Comparison of ENCODE assay signal across 25 cellular contexts in genomic region chr15:95804484-95804883, GRCh38.
"Had no signal": no experiment of that assay in that cellular context is flagged by ENCODE, and none has a peak within 500 bp of the region (broad histone marks: within the 10 kb centered on the region; RNA-seq: fewer than 3 reads in every experiment).

No MANE protein-coding gene starts in this region.

- H3K36me3 Mint-ChIP-seq: activated naive CD8-positive, alpha-beta T cell treated with anti-CD3 and anti-CD28 coated beads, Interleukin-2, amount 10 ng/mL, durations not matched to agents 7 days and 5 days; brain had no signal

- H3K27me3 ChIP-seq: adrenal gland, ascending aorta, SJSA1 had no signal

- H3K36me3 ChIP-seq: adrenal gland, ascending aorta, SJSA1 had no signal

- H3K4me3 Mint-ChIP-seq: activated CD8-positive, alpha-beta T cell treated with anti-CD3 and anti-CD28 coated beads, Interleukin-2, amount 10 ng/mL, durations not matched to agents 7 days and 5 days; activated naive CD8-positive, alpha-beta T cell treated with anti-CD3 and anti-CD28 coated beads, Interleukin-2, amount 10 ng/mL, durations not matched to agents 7 days and 5 days; brain; central memory CD8-positive, alpha-beta T cell; T-helper 2 cell treated with Interferon-gamma antibody and Interleukin-4, amounts not matched to agents 5 μg/mL and 100 μg/mL, for 36 hours; WTC11 had no signal

- H3K27ac ChIP-seq: adrenal gland, ascending aorta, SJSA1 had no signal

- H3K9me3 ChIP-seq: adrenal gland, ascending aorta had no signal

- H3K27ac Mint-ChIP-seq: activated CD8-positive, alpha-beta T cell treated with anti-CD3 and anti-CD28 coated beads, Interleukin-2, amount 10 ng/mL, durations not matched to agents 7 days and 5 days; activated naive CD8-positive, alpha-beta T cell treated with anti-CD3 and anti-CD28 coated beads, Interleukin-2, amount 10 ng/mL, durations not matched to agents 7 days and 5 days; brain; T-helper 2 cell treated with Interferon-gamma antibody and Interleukin-4, amounts not matched to agents 5 μg/mL and 100 μg/mL, for 36 hours; WTC11 had no signal

- ATAC-seq: activated CD8-positive, alpha-beta T cell treated with anti-CD3 and anti-CD28 coated beads, Interleukin-2, amount 10 ng/mL, durations not matched to agents 7 days and 5 days; PC-3; SK-N-SH treated with all-trans-retinoic acid at 6 μM for 48 hours; WTC11 had no signal

- DNase-seq: activated CD4-positive, alpha-beta T cell treated with anti-CD3 and anti-CD28 coated beads for 48 hours; activated CD4-positive, alpha-beta T cell treated with anti-CD3 and anti-CD28 coated beads, Interleukin-2, amount 50 U/mL, for 4 hours; activated CD4-positive, CD25-positive, alpha-beta regulatory T cell treated with anti-CD3 and anti-CD28 coated beads, Interleukin-2, amount 50 U/mL, for 72 hours; activated CD8-positive, alpha-beta memory T cell treated with anti-CD3 and anti-CD28 coated beads, Interleukin-2, amount 50 U/mL, for 48 hours; activated CD8-positive, alpha-beta T cell treated with anti-CD3 and anti-CD28 coated beads, Interleukin-2, amount 10 ng/mL, durations not matched to agents 7 days and 5 days; activated naive CD4-positive, alpha-beta T cell treated with anti-CD3 and anti-CD28 coated beads, Interleukin-2, amount 50 U/mL, for 16 hours; activated naive CD8-positive, alpha-beta T cell treated with anti-CD3 and anti-CD28 coated beads, Interleukin-2, amount 10 ng/mL, durations not matched to agents 7 days and 5 days; activated T-cell treated with anti-CD3 and anti-CD28 coated beads, Interleukin-2, amount 50 U/mL, for 1 hour; adrenal gland; Kasumi-1; NCI-H1105 treated with DMSO at 0.1 percent for 48 hours; NCI-H1436 treated with DMSO at 0.1 percent for 48 hours; NCI-H187; NCI-H2081; NCI-H510A treated with DMSO at 0.1 percent for 48 hours; PC-3; SHP77; SW 1271 had no signal

- H3K4me3 ChIP-seq: adrenal gland, ascending aorta, SJSA1 had no signal

- H3K9me3 Mint-ChIP-seq: activated naive CD8-positive, alpha-beta T cell treated with anti-CD3 and anti-CD28 coated beads, Interleukin-2, amount 10 ng/mL, durations not matched to agents 7 days and 5 days; T-helper 2 cell treated with Interferon-gamma antibody and Interleukin-4, amounts not matched to agents 5 μg/mL and 100 μg/mL, for 36 hours had no signal

- H3K27me3 Mint-ChIP-seq: central memory CD8-positive, alpha-beta T cell had no signal

- H3K4me1 Mint-ChIP-seq: activated naive CD8-positive, alpha-beta T cell treated with anti-CD3 and anti-CD28 coated beads, Interleukin-2, amount 10 ng/mL, durations not matched to agents 7 days and 5 days; brain; central memory CD8-positive, alpha-beta T cell had no signal

- H3K4me1 ChIP-seq: adrenal gland, ascending aorta, SJSA1 had no signal
